In the genomic region with DNA sequence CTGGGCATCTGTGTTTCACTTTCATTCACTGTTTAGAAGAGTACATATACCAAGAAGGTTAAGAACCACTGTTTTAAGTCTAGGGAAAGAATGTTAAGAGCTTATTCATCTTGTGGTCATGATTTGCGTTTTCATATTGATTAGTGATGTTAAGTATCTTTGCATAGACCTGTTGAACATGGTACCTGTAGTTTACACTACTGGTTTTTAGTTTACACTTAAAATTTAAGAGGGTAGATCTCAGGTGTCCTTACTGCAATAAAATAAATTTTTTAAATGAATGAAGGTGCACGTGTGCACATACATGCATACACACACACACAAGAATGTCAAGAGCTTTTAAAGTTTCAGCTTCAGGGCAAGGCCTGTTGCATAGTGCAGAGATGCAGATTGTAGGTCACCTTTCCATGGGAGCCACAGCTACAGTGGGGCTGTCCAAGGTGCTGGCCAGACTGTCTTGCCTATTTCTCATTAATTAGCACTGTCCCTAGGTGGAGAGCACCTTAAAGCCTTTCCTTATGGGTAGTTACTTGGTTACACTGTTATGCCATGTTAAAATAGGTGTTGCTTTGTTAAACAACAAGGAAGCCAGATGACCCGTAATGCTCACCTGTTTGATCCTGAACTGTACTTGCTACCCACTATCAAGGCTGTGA, we compare ENCODE assay signal across 18 cellular contexts.
DNase-seq lines count a peak whose midpoint lies in the region; TF ChIP-seq lines count a peak whose summit lies in the region.
"Had no signal": no experiment of that assay in that cellular context is flagged by ENCODE, and none has a peak within 500 bp of the region (broad histone marks: within the 10 kb centered on the region; RNA-seq: fewer than 3 reads in every experiment).

No MANE protein-coding gene starts in this region.

- H3K9ac ChIP-seq in smooth muscle cell (ENCODE audit: low read depth), result no peak overlapping the region

- H3K4me2 ChIP-seq in smooth muscle cell, result no peak overlapping the region

- in situ Hi-C loops in T47D (cut with HindIII; ENCODE audit: low pct_unique_long_range_greater_than_20kb, low sequenced_read_pairs), result no loop called here

- H3K4me3 ChIP-seq in smooth muscle cell, result no peak overlapping the region
- H3K4me3 ChIP-seq: lung, SK-N-MC had no signal

- no peaks in the 10 kb centered on the region for H3K9me3 ChIP-seq in smooth muscle cell (replicated peaks; ENCODE audit: low read depth)

- H3K36me3 ChIP-seq in smooth muscle cell (ENCODE audit: low read depth), result no peaks in the 10 kb centered on the region

- 60% methylated on average over 3 of the region's 3 CpGs for WGBS in smooth muscle cell (ENCODE audit: low lambda C conversion rate)

- no peaks in the 10 kb centered on the region for H4K20me1 ChIP-seq in smooth muscle cell (ENCODE audit: low read depth)

- no peak overlapping the region for H2AFZ ChIP-seq in smooth muscle cell (ENCODE audit: low read depth)

- no peaks in the 10 kb centered on the region for H3F3A ChIP-seq in smooth muscle cell (ENCODE audit: low read depth)

- DNase-seq in ELF-1 (ENCODE audit: low read depth, low spot score), result peak; percentile 63
- DNase-seq in M059J (ENCODE audit: low read depth), result peak; percentile 22
- peak; percentile 11 to 36 for DNase-seq in T47D (ENCODE audit: low read depth in 1 of 2, low spot score in 1 of 2)
- DNase-seq in left kidney (ENCODE audit: low read depth, low spot score), result peak; percentile 91
- DNase-seq in smooth muscle cell (lab: John Stamatoyannopoulos, UW; ENCODE audit: unreplicated experiment), result no peak
- DNase-seq in COLO668 (lab: John Stamatoyannopoulos, UW; ENCODE audit: unreplicated experiment), result no peak
- DNase-seq in activated gamma-delta T cell (lab: John Stamatoyannopoulos, UW), result no peak
- DNase-seq in germinal center (ENCODE audit: low spot score), result no peak
- DNase-seq: activated CD4-positive, CD25-positive, alpha-beta regulatory T cell; amniotic stem cell; C1 segment of cervical spinal cord; GDM1; HFFc6; IMR-90; NCI-H82; substantia nigra had no signal

- TF ChIP-seq CTCF in smooth muscle cell (IDR thresholded peaks at IDR 0.05; ENCODE audit: borderline replicate concordance, insufficient read depth, poor library complexity, severe bottlenecking), result no peak

- peaks cover 5% of the 10 kb centered on the region for H3K27me3 ChIP-seq in smooth muscle cell (ENCODE audit: low read depth)

- no peaks in the 10 kb centered on the region for H3K4me1 ChIP-seq in smooth muscle cell (ENCODE audit: low read depth)

- H3K27ac ChIP-seq in smooth muscle cell (ENCODE audit: low read depth), result no peak overlapping the region
- H3K27ac ChIP-seq: SK-N-MC had no signal

- H3K79me2 ChIP-seq in smooth muscle cell (ENCODE audit: low read depth), result no peaks in the 10 kb centered on the region

Comparison
In these comparisons a context has a peak if more than half of its experiments do, and no peak if none do; other contexts are left out.
1. DNase-seq: peak in ELF-1 (single experiment), M059J (single experiment), T47D (2 of 2) and left kidney (single experiment); none in smooth muscle cell (single experiment), COLO668 (single experiment), activated gamma-delta T cell (single experiment) and germinal center (single experiment).